In the genomic region with DNA sequence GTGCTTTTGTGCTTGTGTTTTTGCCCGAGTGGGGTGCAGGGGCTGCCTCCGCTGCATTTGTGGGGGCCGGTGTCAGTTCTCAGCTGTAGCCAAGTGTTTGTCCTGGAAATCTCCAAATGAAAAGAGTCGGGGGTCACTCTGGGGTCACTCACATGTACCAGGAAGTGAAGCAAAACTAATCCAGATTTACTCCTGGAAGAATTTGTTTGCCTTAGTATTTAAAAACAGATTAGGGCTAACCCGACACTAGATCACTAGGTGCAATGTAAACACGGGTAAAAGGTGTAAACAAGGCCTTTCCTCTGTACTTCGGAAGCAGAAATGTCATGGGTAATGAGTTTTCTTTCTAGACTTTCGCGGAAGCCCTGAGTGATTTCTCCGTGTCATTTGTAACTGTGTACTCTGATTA, we compare ENCODE assay signal across 1 cellular context.
TF ChIP-seq lines count a peak whose summit lies in the region.

No MANE protein-coding gene starts in this region.

TF ChIP-seq in HepG2, 621 proteins besides CTCF, POLR2A, EP300 and RAD21 (continued from another document and continues in another):
- TF ChIP-seq, protein P1, sequence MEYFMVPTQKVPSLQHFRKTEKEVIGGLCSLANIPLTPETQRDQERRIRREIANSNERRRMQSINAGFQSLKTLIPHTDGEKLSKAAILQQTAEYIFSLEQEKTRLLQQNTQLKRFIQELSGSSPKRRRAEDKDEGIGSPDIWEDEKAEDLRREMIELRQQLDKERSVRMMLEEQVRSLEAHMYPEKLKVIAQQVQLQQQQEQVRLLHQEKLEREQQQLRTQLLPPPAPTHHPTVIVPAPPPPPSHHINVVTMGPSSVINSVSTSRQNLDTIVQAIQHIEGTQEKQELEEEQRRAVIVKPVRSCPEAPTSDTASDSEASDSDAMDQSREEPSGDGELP (IDR thresholded peaks at IDR 0.05; ENCODE audit: borderline replicate concordance, low read depth) = peak; percentile 76; the same call in 1 of the 2 replicates
- no peak for TF ChIP-seq ZNF737 (CRISPR knock-in tag; IDR thresholded peaks at IDR 0.05; ENCODE audit: borderline replicate concordance)
- TF ChIP-seq ZBED4 (CRISPR knock-in tag; IDR thresholded peaks at IDR 0.05; ENCODE audit: borderline replicate concordance) = peak; percentile 54; the same call in 1 of the 2 replicates
- TF ChIP-seq KMT2A (CRISPR knock-in tag; IDR thresholded peaks at IDR 0.05) = no peak
- TF ChIP-seq SAP130 (CRISPR knock-in tag; IDR thresholded peaks at IDR 0.05; ENCODE audit: low read depth) = peak; percentile 92
- TF ChIP-seq ARID2 (CRISPR knock-in tag; IDR thresholded peaks at IDR 0.05; ENCODE audit: borderline replicate concordance) = peak; percentile 52; the same call in 1 of the 2 replicates
- TF ChIP-seq RFX1 (IDR thresholded peaks at IDR 0.05) = no peak
- TF ChIP-seq GATAD1 (CRISPR knock-in tag; IDR thresholded peaks at IDR 0.05) = peak; percentile 69
- no peak for TF ChIP-seq IRF1 (CRISPR knock-in tag; IDR thresholded peaks at IDR 0.05; ENCODE audit: low read depth)
- peak; percentile 88; the same call in 1 of the 2 replicates for TF ChIP-seq ZNF512B (CRISPR knock-in tag; IDR thresholded peaks at IDR 0.05; ENCODE audit: borderline replicate concordance)
- peak; percentile 74 for TF ChIP-seq ZNF205 (CRISPR knock-in tag; IDR thresholded peaks at IDR 0.05)
- TF ChIP-seq ZNF646 (CRISPR knock-in tag; IDR thresholded peaks at IDR 0.05) = no peak
- no peak for TF ChIP-seq GRHL1 (CRISPR knock-in tag; conservative IDR thresholded peaks at IDR 0.05)
- TF ChIP-seq, protein P2, sequence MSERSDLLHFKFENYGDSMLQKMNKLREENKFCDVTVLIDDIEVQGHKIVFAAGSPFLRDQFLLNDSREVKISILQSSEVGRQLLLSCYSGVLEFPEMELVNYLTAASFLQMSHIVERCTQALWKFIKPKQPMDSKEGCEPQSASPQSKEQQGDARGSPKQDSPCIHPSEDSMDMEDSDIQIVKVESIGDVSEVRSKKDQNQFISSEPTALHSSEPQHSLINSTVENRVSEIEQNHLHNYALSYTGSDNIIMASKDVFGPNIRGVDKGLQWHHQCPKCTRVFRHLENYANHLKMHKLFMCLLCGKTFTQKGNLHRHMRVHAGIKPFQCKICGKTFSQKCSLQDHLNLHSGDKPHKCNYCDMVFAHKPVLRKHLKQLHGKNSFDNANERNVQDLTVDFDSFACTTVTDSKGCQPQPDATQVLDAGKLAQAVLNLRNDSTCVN (CRISPR knock-in tag; IDR thresholded peaks at IDR 0.05; ENCODE audit: borderline replicate concordance) = peak; percentile 96
- TF ChIP-seq PITX1 (CRISPR knock-in tag; IDR thresholded peaks at IDR 0.05) = peak; percentile 99
- no peak for TF ChIP-seq ZSCAN22 (CRISPR knock-in tag; IDR thresholded peaks at IDR 0.05)
- TF ChIP-seq ZBTB39 (CRISPR knock-in tag; IDR thresholded peaks at IDR 0.05) = no peak
- TF ChIP-seq SOX13 (IDR thresholded peaks at IDR 0.05) = peak; percentile 85
- TF ChIP-seq SOX13 (CRISPR knock-in tag; conservative IDR thresholded peaks at IDR 0.05 in 1 of 2, IDR thresholded peaks at IDR 0.05 in 1 of 2) = peak in 1 of 2 experiments; percentile 93; a peak in 2 of 4 replicates
- TF ChIP-seq ZNF570 (CRISPR knock-in tag; IDR thresholded peaks at IDR 0.05; ENCODE audit: borderline replicate concordance) = no peak
- TF ChIP-seq PAF1 (CRISPR knock-in tag; IDR thresholded peaks at IDR 0.05) = no peak
- peak; percentile 87 for TF ChIP-seq ZBTB7A (CRISPR knock-in tag; IDR thresholded peaks at IDR 0.05)
- TF ChIP-seq HIC2 (CRISPR knock-in tag; IDR thresholded peaks at IDR 0.05; ENCODE audit: low read depth) = no peak
- TF ChIP-seq HHEX (CRISPR knock-in tag; IDR thresholded peaks at IDR 0.05) = peak; percentile 100
- TF ChIP-seq ZNF7 (CRISPR knock-in tag; IDR thresholded peaks at IDR 0.05) = no peak
- peak; percentile 95 for TF ChIP-seq ZGPAT (CRISPR knock-in tag; IDR thresholded peaks at IDR 0.05)
